ENCODE assay signal across 12 cellular contexts in the genomic region with DNA sequence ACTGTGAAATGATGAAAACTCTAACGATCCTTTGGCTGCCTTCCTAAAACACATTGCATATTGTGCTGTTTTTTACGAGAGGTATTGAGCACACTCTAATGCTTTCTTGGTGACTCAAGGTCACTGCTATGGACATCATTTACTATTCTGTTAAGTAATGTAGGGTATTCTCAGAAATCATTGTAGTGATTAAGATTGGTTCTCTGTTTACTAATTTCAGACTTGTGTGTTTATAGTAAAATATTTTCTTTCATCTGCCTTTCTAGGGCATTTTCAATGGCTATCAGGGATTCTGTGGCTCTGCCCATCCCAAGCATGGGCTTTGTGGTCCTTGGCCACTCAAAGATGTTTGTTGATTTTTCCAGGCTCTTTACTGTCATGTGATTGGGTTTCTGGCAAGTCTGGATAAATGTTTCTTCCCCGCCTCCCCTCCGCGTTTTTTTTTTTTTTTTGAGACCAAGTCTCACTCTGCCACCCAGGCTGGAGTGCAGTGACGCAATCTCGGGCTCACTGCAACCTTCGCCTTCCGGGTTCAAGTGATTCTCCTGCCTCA. TPM values are rescaled to one million over a fixed set of nuclear protein-coding genes. Genes with fewer than 3 reads are reported as not detected.
A peak's percentile ranks its signal among the peaks of the same experiment; 100 is the strongest.
DNase-seq lines count a peak whose midpoint lies in the region; ATAC-seq and TF ChIP-seq lines count a peak whose summit lies in the region.
"Had no signal": no experiment of that assay in that cellular context is flagged by ENCODE, and none has a peak within 500 bp of the region (broad histone marks: within the 10 kb centered on the region; RNA-seq: fewer than 3 reads in every experiment).

No MANE protein-coding gene starts in this region.

- TF ChIP-seq CTCF in astrocyte of the spinal cord (IDR thresholded peaks at IDR 0.05; ENCODE audit: low read depth, low read length) (no peak), retinal pigment epithelial cell (conservative IDR thresholded peaks at IDR 0.05; ENCODE audit: low read depth, low read length) (no peak), glutamatergic neuron (IDR thresholded peaks at IDR 0.05; ENCODE audit: partially characterized antibody, unreplicated experiment) (no peak)

- no peaks in the 10 kb centered on the region for H3K36me3 ChIP-seq in effector memory CD4-positive, alpha-beta T cell (ENCODE audit: control insufficient read depth, insufficient read depth, low read length)
- H3K36me3 ChIP-seq in H7 (replicated peaks; ENCODE audit: control insufficient read depth, insufficient read depth, low read length): peaks cover 2% of the 10 kb centered on the region

- peaks cover 6% of the 10 kb centered on the region for H3K9me3 Mint-ChIP-seq in glutamatergic neuron (ENCODE audit: unreplicated experiment)
- H3K9me3 Mint-ChIP-seq: T-cell had no signal

- ATAC-seq in HG03097 (IDR thresholded peaks at IDR 0.05; ENCODE audit: low FRiP score, unreplicated experiment): no peak
- ATAC-seq: T-cell had no signal

- H3K27ac ChIP-seq in effector memory CD4-positive, alpha-beta T cell (ENCODE audit: insufficient read depth, low read length, poor library complexity, severe bottlenecking): no peak overlapping the region
- H3K27ac ChIP-seq: parathyroid adenoma had no signal

- H3K4me3 ChIP-seq in astrocyte of the spinal cord (ENCODE audit: low read depth, low read length) (no peak overlapping the region), retinal pigment epithelial cell (ENCODE audit: low read length) (no peak overlapping the region), H7 (ENCODE audit: insufficient read depth, low read depth, low read length) (no peak overlapping the region)
- no peak overlapping the region for H3K4me3 ChIP-seq in effector memory CD4-positive, alpha-beta T cell (ENCODE audit: insufficient read depth, low read depth, low read length, poor library complexity, severe bottlenecking)
- H3K4me3 ChIP-seq: upper lobe of left lung had no signal

- H3K36me3 Mint-ChIP-seq in glutamatergic neuron (ENCODE audit: unreplicated experiment): peaks cover 10% of the 10 kb centered on the region

- in situ Hi-C loops in astrocyte of the spinal cord (cut with HindIII; ENCODE audit: low sequenced_read_pairs): no loop called here

- no peaks in the 10 kb centered on the region for H3K9me3 ChIP-seq in effector memory CD4-positive, alpha-beta T cell (ENCODE audit: control insufficient read depth, low read length)
- H3K9me3 ChIP-seq: upper lobe of left lung had no signal

- no peaks in the 10 kb centered on the region for H3K27me3 Mint-ChIP-seq in glutamatergic neuron (ENCODE audit: unreplicated experiment)
- H3K27me3 Mint-ChIP-seq: T-cell had no signal

- no peak overlapping the region for H3K27ac Mint-ChIP-seq in glutamatergic neuron (ENCODE audit: unreplicated experiment)

- H3K4me1 Mint-ChIP-seq in glutamatergic neuron (ENCODE audit: low read depth, unreplicated experiment): peaks cover 3% of the 10 kb centered on the region

- no peak overlapping the region for H3K4me3 Mint-ChIP-seq in glutamatergic neuron (ENCODE audit: unreplicated experiment)
- H3K4me3 Mint-ChIP-seq: T-cell had no signal

- DNase-seq in EL: peak; percentile 75
- DNase-seq in M059J (ENCODE audit: low read depth): peak; percentile 44
- peak; percentile 29 for DNase-seq in astrocyte of the spinal cord (ENCODE audit: low read depth, low spot score)
- peak; percentile 12 for DNase-seq in retinal pigment epithelial cell (ENCODE audit: low read depth)
- DNase-seq in effector memory CD4-positive, alpha-beta T cell: no peak
- no peak for DNase-seq in glutamatergic neuron
- DNase-seq in H7: no peak
- DNase-seq: foreskin melanocyte, T-cell had no signal

- H3K27me3 ChIP-seq in effector memory CD4-positive, alpha-beta T cell (replicated peaks; ENCODE audit: control insufficient read depth, insufficient read depth, low read length, poor library complexity, severe bottlenecking): no peaks in the 10 kb centered on the region
- H3K27me3 ChIP-seq in H7 (ENCODE audit: control insufficient read depth, insufficient read depth, low read length): no peaks in the 10 kb centered on the region
- H3K27me3 ChIP-seq: upper lobe of left lung had no signal

- H3K4me1 ChIP-seq in effector memory CD4-positive, alpha-beta T cell (ENCODE audit: control insufficient read depth, insufficient read depth, low read length, poor library complexity, severe bottlenecking): no peaks in the 10 kb centered on the region
- H3K4me1 ChIP-seq: parathyroid adenoma, upper lobe of left lung had no signal

RNA-seq across cellular contexts. Expression of a gene that starts 29.3 kb away (rescaled TPM):
- total RNA-seq in M059J (2014; rRNA removed; shearing (Covaris generic)): 86.9 and 99.0 TPM in 2 replicates
- total RNA-seq in glutamatergic neuron (ENCODE audit: unreplicated experiment): 43.0 TPM
- 36.9 and 54.8 TPM in 2 replicates for total RNA-seq in H7 (2014; rRNA removed; shearing (Covaris generic))

Comparison
In these comparisons a context has a peak if more than half of its experiments do, and no peak if none do; other contexts are left out.
1. DNase-seq: peak in EL (single experiment), M059J (single experiment), astrocyte of the spinal cord (single experiment) and retinal pigment epithelial cell (single experiment); none in effector memory CD4-positive, alpha-beta T cell (0 of 3), glutamatergic neuron (single experiment) and H7 (single experiment).